In the genomic region with DNA sequence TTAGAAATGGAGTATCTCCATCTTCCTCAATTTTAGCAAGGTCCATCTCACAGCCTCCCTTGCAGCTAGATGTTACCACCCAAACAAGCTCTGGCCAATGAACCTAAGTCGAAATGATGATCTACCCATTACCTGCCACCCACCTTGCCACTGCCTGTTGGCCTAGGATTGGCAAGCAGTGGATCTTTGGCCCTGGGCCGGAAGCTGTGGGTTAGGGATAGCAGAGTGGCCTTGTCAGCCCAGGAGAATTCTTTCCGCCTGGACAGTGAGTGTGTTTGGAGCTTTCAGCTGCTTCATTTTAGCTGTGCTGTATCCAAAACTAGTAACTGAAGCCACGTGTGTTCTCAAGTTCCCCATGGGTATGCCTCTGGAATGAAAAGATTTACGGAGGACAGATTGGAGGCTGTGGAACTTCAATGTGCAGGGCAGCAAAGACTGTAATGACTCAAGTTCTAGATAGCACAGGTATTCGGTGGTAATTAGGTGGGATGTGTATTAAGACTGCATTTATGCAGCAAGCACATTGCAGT, we compare ENCODE assay signal across 20 cellular contexts. TPM values are rescaled to one million over a fixed set of nuclear protein-coding genes. Genes with fewer than 3 reads are reported as not detected.
DNase-seq lines count a peak whose midpoint lies in the region; ATAC-seq and TF ChIP-seq lines count a peak whose summit lies in the region.
"Had no signal": no experiment of that assay in that cellular context is flagged by ENCODE, and none has a peak within 500 bp of the region (broad histone marks: within the 10 kb centered on the region; RNA-seq: fewer than 3 reads in every experiment).

No MANE protein-coding gene starts in this region.

- peaks cover 5% of the 10 kb centered on the region for H3K27me3 Mint-ChIP-seq in activated CD8-positive, alpha-beta T cell treated with anti-CD3 and anti-CD28 coated beads, Interleukin-2, amount 10 ng/mL, durations not matched to agents 7 days and 5 days (ENCODE audit: low read depth)
- peaks cover 7% of the 10 kb centered on the region for H3K27me3 Mint-ChIP-seq in activated CD8-positive, alpha-beta T cell treated with anti-CD3 and anti-CD28 coated beads for 36 hours
- H3K27me3 Mint-ChIP-seq in type B pancreatic cell: peaks cover 7% of the 10 kb centered on the region

- H3K36me3 ChIP-seq in lung (ENCODE audit: control insufficient read depth in 2 of 2, insufficient read depth in 2 of 2, low read length in 2 of 2): no peaks in the 10 kb centered on the region
- H3K36me3 ChIP-seq: BLaER1, SJCRH30 had no signal

- H3K4me3 Mint-ChIP-seq in activated CD8-positive, alpha-beta T cell treated with anti-CD3 and anti-CD28 coated beads, Interleukin-2, amount 10 ng/mL, durations not matched to agents 7 days and 5 days: no peak overlapping the region
- no peak overlapping the region for H3K4me3 Mint-ChIP-seq in activated CD8-positive, alpha-beta T cell treated with anti-CD3 and anti-CD28 coated beads for 36 hours
- no peak overlapping the region for H3K4me3 Mint-ChIP-seq in type B pancreatic cell
- H3K4me3 Mint-ChIP-seq: CD4-positive, CD25-positive, alpha-beta regulatory T cell had no signal

- no peak for TF ChIP-seq CTCF in activated CD8-positive, alpha-beta T cell treated with anti-CD3 and anti-CD28 coated beads for 36 hours (IDR thresholded peaks at IDR 0.05)
- TF ChIP-seq CTCF in lung (IDR thresholded peaks at IDR 0.05; ENCODE audit: control extremely low read depth, extremely low read depth) (no peak), type B pancreatic cell (conservative IDR thresholded peaks at IDR 0.05) (no peak)

- POLR2A ChIA-PET in activated CD8-positive, alpha-beta T cell treated with anti-CD3 and anti-CD28 coated beads, Interleukin-2, amount 10 ng/mL, durations not matched to agents 7 days and 5 days (lab: Charles Lee): no interaction called here
- POLR2A ChIA-PET in activated CD8-positive, alpha-beta T cell treated with anti-CD3 and anti-CD28 coated beads for 36 hours (lab: Charles Lee): no interaction called here

- intact Hi-C loops in activated CD8-positive, alpha-beta T cell treated with anti-CD3 and anti-CD28 coated beads for 36 hours (cut with micrococcal nuclease): no loop called here
- intact Hi-C loops in left cardiac atrium (cut with DNase I): no loop called here

- no peaks in the 10 kb centered on the region for H3K4me1 ChIP-seq in lung (ENCODE audit: control insufficient read depth in 2 of 2, insufficient read depth in 2 of 2, low read length in 2 of 2)
- H3K4me1 ChIP-seq: BLaER1, SJCRH30 had no signal

- CTCF ChIA-PET in activated CD8-positive, alpha-beta T cell treated with anti-CD3 and anti-CD28 coated beads, Interleukin-2, amount 10 ng/mL, durations not matched to agents 7 days and 5 days (lab: Charles Lee): interaction anchor here (1.1 to 4.2 kb wide), 3 partner anchors 79 to 97 kb away, joined by 4 to 31 read pairs (median 9); no protein-coding TSS in a partner anchor
- CTCF ChIA-PET in activated CD8-positive, alpha-beta T cell treated with anti-CD3 and anti-CD28 coated beads for 36 hours (lab: Charles Lee): interaction anchor here (1.6 to 4.9 kb wide), 3 partner anchors 16 to 96 kb away, joined by 5 to 54 read pairs (median 39); no protein-coding TSS in a partner anchor

- no peak overlapping the region for H3K4me3 ChIP-seq in lung
- H3K4me3 ChIP-seq: BLaER1, PC-9, SJCRH30 had no signal

- 76% methylated on average over 6 of the region's 6 CpGs for WGBS in lung, 2 donors

- ATAC-seq in activated CD8-positive, alpha-beta T cell treated with anti-CD3 and anti-CD28 coated beads, Interleukin-2, amount 10 ng/mL, durations not matched to agents 7 days and 5 days: no peak
- ATAC-seq in activated CD8-positive, alpha-beta T cell treated with anti-CD3 and anti-CD28 coated beads for 36 hours: no peak
- ATAC-seq in lung (ENCODE audit: insufficient read depth, low FRiP score): no peak
- ATAC-seq in left cardiac atrium: no peak
- ATAC-seq: Right ventricle myocardium inferior had no signal

- no peak overlapping the region for H3K27ac Mint-ChIP-seq in activated CD8-positive, alpha-beta T cell treated with anti-CD3 and anti-CD28 coated beads, Interleukin-2, amount 10 ng/mL, durations not matched to agents 7 days and 5 days
- H3K27ac Mint-ChIP-seq in activated CD8-positive, alpha-beta T cell treated with anti-CD3 and anti-CD28 coated beads for 36 hours: no peak overlapping the region
- no peak overlapping the region for H3K27ac Mint-ChIP-seq in type B pancreatic cell
- H3K27ac Mint-ChIP-seq: CD4-positive, CD25-positive, alpha-beta regulatory T cell had no signal

- DNase-seq in activated CD8-positive, alpha-beta T cell treated with anti-CD3 and anti-CD28 coated beads, Interleukin-2, amount 10 ng/mL, durations not matched to agents 7 days and 5 days: peak; percentile 14
- DNase-seq in activated CD8-positive, alpha-beta T cell treated with anti-CD3 and anti-CD28 coated beads for 36 hours: no peak
- peak; percentile 4 for DNase-seq in GM03348 (ENCODE audit: low spot score)
- peak; percentile 24 for DNase-seq in lung (ENCODE audit: low spot score)
- peak; percentile 49 for DNase-seq in type B pancreatic cell (ENCODE audit: extremely low spot score, unreplicated experiment)
- no peak for DNase-seq in AML-193 (lab: John Stamatoyannopoulos, UW)
- DNase-seq in KG1 (lab: John Stamatoyannopoulos, UW): no peak
- no peak for DNase-seq in left cardiac atrium
- DNase-seq: CD4-positive, CD25-positive, alpha-beta regulatory T cell; Kasumi-1; NCI-H1105 treated with DMSO at 0.1 percent for 48 hours; NCI-H2029; NCI-H2227 treated with DMSO at 0.1 percent for 48 hours; NCI-H526 treated with DMSO at 0.1 percent for 48 hours; PC-9; SJCRH30 had no signal

- no peak overlapping the region for H3K27ac ChIP-seq in lung (ENCODE audit: low read depth in 1 of 2, low read length in 1 of 2)
- H3K27ac ChIP-seq: 22Rv1, BLaER1, HL-60, PC-9, SJCRH30 had no signal

- no peaks in the 10 kb centered on the region for H3K9me3 Mint-ChIP-seq in activated CD8-positive, alpha-beta T cell treated with anti-CD3 and anti-CD28 coated beads, Interleukin-2, amount 10 ng/mL, durations not matched to agents 7 days and 5 days (ENCODE audit: insufficient read depth)
- no peaks in the 10 kb centered on the region for H3K9me3 Mint-ChIP-seq in activated CD8-positive, alpha-beta T cell treated with anti-CD3 and anti-CD28 coated beads for 36 hours
- H3K9me3 Mint-ChIP-seq in type B pancreatic cell: peaks cover 10% of the 10 kb centered on the region

- H3K36me3 Mint-ChIP-seq in activated CD8-positive, alpha-beta T cell treated with anti-CD3 and anti-CD28 coated beads, Interleukin-2, amount 10 ng/mL, durations not matched to agents 7 days and 5 days (ENCODE audit: low read depth): no peaks in the 10 kb centered on the region
- H3K36me3 Mint-ChIP-seq in activated CD8-positive, alpha-beta T cell treated with anti-CD3 and anti-CD28 coated beads for 36 hours (ENCODE audit: low read depth): no peaks in the 10 kb centered on the region
- no peaks in the 10 kb centered on the region for H3K36me3 Mint-ChIP-seq in type B pancreatic cell
- H3K36me3 Mint-ChIP-seq: CD4-positive, CD25-positive, alpha-beta regulatory T cell had no signal

- no peaks in the 10 kb centered on the region for H3K4me1 Mint-ChIP-seq in activated CD8-positive, alpha-beta T cell treated with anti-CD3 and anti-CD28 coated beads, Interleukin-2, amount 10 ng/mL, durations not matched to agents 7 days and 5 days (ENCODE audit: low read depth)
- no peaks in the 10 kb centered on the region for H3K4me1 Mint-ChIP-seq in activated CD8-positive, alpha-beta T cell treated with anti-CD3 and anti-CD28 coated beads for 36 hours (ENCODE audit: low read depth)
- no peaks in the 10 kb centered on the region for H3K4me1 Mint-ChIP-seq in type B pancreatic cell (ENCODE audit: unreplicated experiment)
- H3K4me1 Mint-ChIP-seq: CD4-positive, CD25-positive, alpha-beta regulatory T cell had no signal

- H3K27me3 ChIP-seq in lung (ENCODE audit: control insufficient read depth, insufficient read depth): no peaks in the 10 kb centered on the region
- H3K27me3 ChIP-seq: BLaER1, SJCRH30 had no signal

- H3K9me3 ChIP-seq in lung (ENCODE audit: control insufficient read depth in 2 of 2, insufficient read depth in 1 of 2, low read length in 1 of 2): no peaks in the 10 kb centered on the region
- H3K9me3 ChIP-seq: SJCRH30 had no signal

RNA-seq across cellular contexts. Expression of a gene that starts 7.7 kb away (rescaled TPM):
- under 1 TPM in 1 of 2 experiments, not detected in 1; 0.18 TPM for total RNA-seq in activated CD8-positive, alpha-beta T cell treated with anti-CD3 and anti-CD28 coated beads, Interleukin-2, amount 10 ng/mL, durations not matched to agents 7 days and 5 days
- total RNA-seq in activated CD8-positive, alpha-beta T cell treated with anti-CD3 and anti-CD28 coated beads for 36 hours: under 1 TPM; 0.16 to 0.23 TPM
- 1 to 10 TPM; 4.4 to 9.8 TPM for total RNA-seq in lung
- 1 to 10 TPM; 1.8 to 1.9 TPM for polyA plus RNA-seq in lung
- 10.2 and 21.8 TPM in 2 replicates for total RNA-seq in type B pancreatic cell (ENCODE audit: low replicate concordance)
- total RNA-seq in left cardiac atrium: 1 to 10 TPM; 3.9 to 4.1 TPM

Comparison
In these comparisons a context has a peak if more than half of its experiments do, and no peak if none do; other contexts are left out.
1. DNase-seq: peak in activated CD8-positive, alpha-beta T cell treated with anti-CD3 and anti-CD28 coated beads, Interleukin-2, amount 10 ng/mL, durations not matched to agents 7 days and 5 days (single experiment), GM03348 (single experiment), lung (single experiment) and type B pancreatic cell (single experiment); none in activated CD8-positive, alpha-beta T cell treated with anti-CD3 and anti-CD28 coated beads for 36 hours (single experiment), AML-193 (0 of 2), KG1 (single experiment) and left cardiac atrium (single experiment).